ENCODE assay signal across 8 cellular contexts in genomic region chr2:42360890-42361727, GRCh38. TPM values are rescaled to one million over a fixed set of nuclear protein-coding genes. Genes with fewer than 3 reads are reported as not detected.
DNase-seq lines count a peak whose midpoint lies in the region; ATAC-seq and TF ChIP-seq lines count a peak whose summit lies in the region.

TSS of gene COX7A2L (minus strand) at chr2:42361217. CDS start at chr2:42361161, 56 bp downstream.

- intact Hi-C loops in T-helper 1 cell treated with Interleukin-12 subunit alpha and Interleukin-12 subunit beta and Interleukin-4 antibody, amounts not matched to agents 30 ng/mL and 1 ng/mL, for 36 hours (cut with micrococcal nuclease): loop anchor here (1.0 to 5.0 kb wide), 20 partner anchors 11 to 2000 kb away; partner anchors contain the start of genes CAMKMT, DYNC2LI1, EML4 and MTA3
- intact Hi-C loops in heart right ventricle (cut with DNase I): loop anchor here in 7 of 10 donors (2.0 to 10.0 kb wide), 5 partner anchors 260 to 266 kb away; no protein-coding TSS in a partner anchor
- intact Hi-C loops in posterior vena cava (cut with DNase I): loop anchor here (1.0 to 5.0 kb wide), 2 partner anchors 17 to 269 kb away; no protein-coding TSS in a partner anchor
- intact Hi-C loops in upper lobe of right lung (cut with DNase I): no loop called here

- TF ChIP-seq CTCF in GM13976 (IDR thresholded peaks at IDR 0.05; ENCODE audit: borderline replicate concordance, control extremely low read depth, extremely low read depth, insufficient read depth, missing control alignments) (peak; percentile 34), heart right ventricle (IDR thresholded peaks at IDR 0.05) (peak in 5 of 9 donors; percentile 26 to 65 (median 56)), upper lobe of right lung (IDR thresholded peaks at IDR 0.05) (no peak)

- in situ Hi-C loops in GM13976 (cut with MboI; ENCODE audit: low sequenced_read_pairs, unreplicated experiment): loop anchor here (25.0 kb wide), 1 partner anchor 499 kb away; no protein-coding TSS in a partner anchor

- H3K9me3 ChIP-seq in heart right ventricle (no peaks in the 10 kb centered on the region), upper lobe of right lung (no peaks in the 10 kb centered on the region)

- ATAC-seq in HG02870 (IDR thresholded peaks at IDR 0.05; ENCODE audit: unreplicated experiment): peak; percentile 89
- peak; percentile 99 to 100 (median 100) for ATAC-seq in heart right ventricle
- peak; percentile 99 for ATAC-seq in upper lobe of right lung

- H3K27me3 ChIP-seq in heart right ventricle (peaks cover 0 to 2% (median 0%) of the 10 kb centered on the region in 7 donors), upper lobe of right lung (no peaks in the 10 kb centered on the region)

- H3K27ac ChIP-seq in heart right ventricle: peak within 1 kb of the TSS; percentile 83 to 99 (median 96)
- peak within 1 kb of the TSS; percentile 96 for H3K27ac ChIP-seq in upper lobe of right lung

- 0 to 1% methylated on average over 61 of the region's 61 CpGs for WGBS in heart right ventricle, 2 donors

- H3K36me3 ChIP-seq in heart right ventricle (peaks cover 0 to 5% (median 0%) of the 10 kb centered on the region in 9 donors), upper lobe of right lung (no peaks in the 10 kb centered on the region)

- peak within 1 kb of the TSS; percentile 66 to 100 (median 89) for H3K4me3 ChIP-seq in heart right ventricle
- peak within 1 kb of the TSS; percentile 94 for H3K4me3 ChIP-seq in upper lobe of right lung

- peak; percentile 98 for DNase-seq in GM13976 (ENCODE audit: low spot score)
- DNase-seq in NCI-H146 treated with DMSO at 0.1 percent for 48 hours (lab: John Stamatoyannopoulos, UW; ENCODE audit: unreplicated experiment): peak; percentile 93
- peak; percentile 95 for DNase-seq in amniotic epithelial cell (ENCODE audit: low read depth)
- DNase-seq in heart right ventricle: peak; percentile 97
- peak; percentile 99 for DNase-seq in posterior vena cava (ENCODE audit: low spot score)
- peak; percentile 98 for DNase-seq in upper lobe of right lung

- H3K4me1 ChIP-seq in heart right ventricle (peaks cover 10 to 38% (median 30%) of the 10 kb centered on the region in 9 donors), upper lobe of right lung (peaks cover 16% of the 10 kb centered on the region)

RNA-seq across cellular contexts. Expression of gene COX7A2L, which starts in this region (rescaled TPM):
- 82.1 and 85.7 TPM in 2 replicates for total RNA-seq in T-helper 1 cell treated with Interleukin-12 subunit alpha and Interleukin-12 subunit beta and Interleukin-4 antibody, amounts not matched to agents 30 ng/mL and 1 ng/mL, for 36 hours
- total RNA-seq in heart right ventricle (100 to 1,000 TPM in 9 of 10 donors, 10 to 100 TPM in 1; 93.9 to 141 (median 107) TPM), posterior vena cava (10 to 100 TPM; 58.1 to 58.7 TPM), upper lobe of right lung (80.7 TPM)
- 10 to 100 TPM; 36.4 to 97.8 TPM for polyA plus RNA-seq in heart right ventricle

Comparison
In these comparisons a context has a peak if more than half of its experiments do, and no peak if none do; other contexts are left out.
1. Peak in every context shown above with its lines: DNase-seq, ATAC-seq, H3K4me3 ChIP-seq and H3K27ac ChIP-seq.